In genomic region chr4:134043266-134043665, GRCh38 we compare ENCODE assay signal across 9 cellular contexts.
"Had no signal": no experiment of that assay in that cellular context is flagged by ENCODE, and none has a peak within 500 bp of the region (broad histone marks: within the 10 kb centered on the region; RNA-seq: fewer than 3 reads in every experiment).

No MANE protein-coding gene starts in this region.

- H2AFZ ChIP-seq: GM23248 had no signal

- H3K9ac ChIP-seq: GM23248, KMS-11 had no signal

- ATAC-seq: HCT116 had no signal

- DNase-seq: GM23248, GOT3, H7, Karpas-422, KBM-7 had no signal

- H3K4me2 ChIP-seq: KMS-11 had no signal

- H3K4me3 ChIP-seq: GM23248, HAP-1 had no signal

- H3K27ac ChIP-seq: GM23248, KMS-11 had no signal

- FAIRE-seq: HTR-8/SVneo had no signal

- H3K36me3 ChIP-seq: HAP-1 had no signal

- H3K4me1 ChIP-seq: HAP-1 had no signal
